13 cellular contexts compared by ENCODE assay signal in genomic region chr10:60426425-60426824, GRCh38. TPM values are rescaled to one million over a fixed set of nuclear protein-coding genes. Genes with fewer than 3 reads are reported as not detected.
A peak's percentile ranks its signal among the peaks of the same experiment; 100 is the strongest.
DNase-seq lines count a peak whose midpoint lies in the region; TF ChIP-seq lines count a peak whose summit lies in the region.
"Had no signal": no experiment of that assay in that cellular context is flagged by ENCODE, and none has a peak within 500 bp of the region (broad histone marks: within the 10 kb centered on the region; RNA-seq: fewer than 3 reads in every experiment).

No MANE protein-coding gene starts in this region.

- intact Hi-C loops in esophagus muscularis mucosa (cut with DNase I), result no loop called here

- TF ChIP-seq CTCF in esophagus muscularis mucosa (IDR thresholded peaks at IDR 0.05) (no peak), retinal pigment epithelial cell (conservative IDR thresholded peaks at IDR 0.05; ENCODE audit: low read depth, low read length) (no peak), suprapubic skin (IDR thresholded peaks at IDR 0.05) (no peak)

- no peaks in the 10 kb centered on the region for H3K27me3 ChIP-seq in esophagus muscularis mucosa
- H3K27me3 ChIP-seq in suprapubic skin, result no peaks in the 10 kb centered on the region
- H3K27me3 ChIP-seq: upper lobe of right lung had no signal

- no peak for TF ChIP-seq POLR2A in esophagus muscularis mucosa (IDR thresholded peaks at IDR 0.05; ENCODE audit: low read depth)
- no peak for TF ChIP-seq POLR2A in suprapubic skin (IDR thresholded peaks at IDR 0.05)

- H3K4me1 ChIP-seq in esophagus muscularis mucosa (peaks cover 16 to 66% (median 64%) of the 10 kb centered on the region in 4 donors), suprapubic skin (peaks cover 18% of the 10 kb centered on the region)

- H3K36me3 ChIP-seq in esophagus muscularis mucosa (no peaks in the 10 kb centered on the region), suprapubic skin (no peaks in the 10 kb centered on the region)
- H3K36me3 ChIP-seq: upper lobe of right lung had no signal

- TF ChIP-seq EP300 in esophagus muscularis mucosa (IDR thresholded peaks at IDR 0.05) (no peak), suprapubic skin (IDR thresholded peaks at IDR 0.05) (no peak)

- H3K4me3 ChIP-seq in esophagus muscularis mucosa (no peak overlapping the region), retinal pigment epithelial cell (ENCODE audit: low read length) (no peak overlapping the region), suprapubic skin (no peak overlapping the region)
- H3K4me3 ChIP-seq: upper lobe of right lung had no signal

- H3K9me3 ChIP-seq in esophagus muscularis mucosa, result no peaks in the 10 kb centered on the region
- H3K9me3 ChIP-seq in suprapubic skin, result no peaks in the 10 kb centered on the region
- H3K9me3 ChIP-seq: upper lobe of right lung had no signal

- 41% methylated on average over 2 of the region's 2 CpGs for WGBS in esophagus muscularis mucosa
- WGBS in suprapubic skin, result 46% methylated on average over 2 of the region's 2 CpGs

- H3K27ac ChIP-seq in esophagus muscularis mucosa (replicated peaks in 1 of 4) (peak overlapping the region in 3 of 4 donors; percentile 12 to 53 (median 33)), suprapubic skin (no peak overlapping the region)
- H3K27ac ChIP-seq: upper lobe of right lung had no signal

- DNase-seq in GM04503 (ENCODE audit: low read depth), result peak; percentile 66
- DNase-seq in RPMI7951 (ENCODE audit: low read depth), result peak; percentile 74
- DNase-seq in esophagus muscularis mucosa (ENCODE audit: extremely low spot score), result no peak
- peak; percentile 84 for DNase-seq in retinal pigment epithelial cell (ENCODE audit: low read depth)
- DNase-seq in C1 segment of cervical spinal cord (lab: John Stamatoyannopoulos, UW), result no peak
- DNase-seq in suprapubic skin (ENCODE audit: low spot score in 2 of 2), result no peak
- no peak for DNase-seq in stimulated activated naive CD4-positive, alpha-beta T cell (lab: John Stamatoyannopoulos, UW)
- DNase-seq: activated T-cell treated with anti-CD3 and anti-CD28 coated beads, Interleukin-2, amount 50 U/mL, for 1 hour; cerebellar nuclear complex; DND-41; GOT3; NCI-H146; upper lobe of right lung had no signal

RNA-seq across cellular contexts. Expression of gene ANK3, which starts 36.8 kb away (rescaled TPM):
- total RNA-seq in RPMI7951 (2014; rRNA removed; shearing (Covaris generic)), result 1.7 and 3.4 TPM in 2 replicates
- 10 to 100 TPM; 25.5 to 44.9 (median 26.6) TPM for total RNA-seq in esophagus muscularis mucosa
- 100 to 1,000 TPM in 2 of 4 donors, 10 to 100 TPM in 2; 89.1 to 191 (median 112) TPM for total RNA-seq in suprapubic skin

Comparison
In these comparisons a context has a peak if more than half of its experiments do, and no peak if none do; other contexts are left out.
1. DNase-seq: peak in GM04503 (single experiment), RPMI7951 (single experiment) and retinal pigment epithelial cell (single experiment); none in esophagus muscularis mucosa (single experiment), C1 segment of cervical spinal cord (0 of 14), suprapubic skin (0 of 2) and stimulated activated naive CD4-positive, alpha-beta T cell (0 of 6).